Comparison of ENCODE assay signal across 1 cellular context in genomic region chr14:53002576-53002975, GRCh38.
TF ChIP-seq lines count a peak whose summit lies in the region.

No MANE protein-coding gene starts in this region.

TF ChIP-seq in K562, 482 proteins besides CTCF, POLR2A, EP300 and RAD21 (continued from another document):
- peak; percentile 74 for TF ChIP-seq MGA (IDR thresholded peaks at IDR 0.05)
- TF ChIP-seq USF2 (CRISPR knock-in tag; IDR thresholded peaks at IDR 0.05): peak; percentile 93
